ENCODE assay signal across 17 cellular contexts in genomic region chr12:28802706-28803438, GRCh38.
A peak's percentile ranks its signal among the peaks of the same experiment; 100 is the strongest.
DNase-seq lines count a peak whose midpoint lies in the region; ATAC-seq and TF ChIP-seq lines count a peak whose summit lies in the region.
"Had no signal": no experiment of that assay in that cellular context is flagged by ENCODE, and none has a peak within 500 bp of the region (broad histone marks: within the 10 kb centered on the region; RNA-seq: fewer than 3 reads in every experiment).

No MANE protein-coding gene starts in this region.

- H3K36me3 Mint-ChIP-seq in immature natural killer cell: peaks cover 0 to 3% (median 0%) of the 10 kb centered on the region in 3 donors
- H3K36me3 Mint-ChIP-seq: CD8-positive, alpha-beta memory T cell had no signal

- intact Hi-C loops in psoas muscle (cut with DNase I): no loop called here

- H3K4me3 Mint-ChIP-seq in immature natural killer cell: no peak overlapping the region
- H3K4me3 Mint-ChIP-seq: CD8-positive, alpha-beta memory T cell had no signal

- H3K9me3 ChIP-seq in gastroesophageal sphincter: no peaks in the 10 kb centered on the region
- no peaks in the 10 kb centered on the region for H3K9me3 ChIP-seq in psoas muscle

- no peak for TF ChIP-seq EP300 in gastroesophageal sphincter (IDR thresholded peaks at IDR 0.05)

- 63 to 67% methylated on average over 4 to 5 of the region's 5 CpGs for WGBS in gastroesophageal sphincter (ENCODE audit: low coverage in 1 of 2), 2 donors
- WGBS in psoas muscle, 3 donors: 30 to 52% (median 36%) methylated on average over 5 of the region's 5 CpGs

- H3K27ac ChIP-seq in gastroesophageal sphincter (peak overlapping the region in 2 of 4 donors; percentile 24 to 50), psoas muscle (no peak overlapping the region)
- H3K27ac ChIP-seq: PC-9 had no signal

- H3K27me3 ChIP-seq in gastroesophageal sphincter (no peaks in the 10 kb centered on the region), psoas muscle (ENCODE audit: insufficient read depth in 3 of 3, low read length in 2 of 3) (no peaks in the 10 kb centered on the region)

- peaks cover 0 to 2% (median 2%) of the 10 kb centered on the region in 3 donors for H3K27me3 Mint-ChIP-seq in immature natural killer cell (ENCODE audit: low read depth in 3 of 3)

- H3K4me1 Mint-ChIP-seq in immature natural killer cell: no peaks in the 10 kb centered on the region
- H3K4me1 Mint-ChIP-seq: CD8-positive, alpha-beta memory T cell had no signal

- no peak for TF ChIP-seq POLR2A in gastroesophageal sphincter (IDR thresholded peaks at IDR 0.05)

- no peak overlapping the region for H3K27ac Mint-ChIP-seq in immature natural killer cell
- H3K27ac Mint-ChIP-seq: CD8-positive, alpha-beta memory T cell had no signal

- H3K4me3 ChIP-seq in choroid plexus epithelial cell (ENCODE audit: low read depth, low read length): no peak overlapping the region
- no peak overlapping the region for H3K4me3 ChIP-seq in gastroesophageal sphincter
- no peak overlapping the region for H3K4me3 ChIP-seq in psoas muscle
- H3K4me3 ChIP-seq: K562, PC-9 had no signal

- TF ChIP-seq CTCF in choroid plexus epithelial cell (conservative IDR thresholded peaks at IDR 0.05; ENCODE audit: low read depth, low read length): no peak
- no peak for TF ChIP-seq CTCF in gastroesophageal sphincter (IDR thresholded peaks at IDR 0.05)
- no peak for TF ChIP-seq CTCF in psoas muscle (IDR thresholded peaks at IDR 0.05)

- H3K36me3 ChIP-seq in gastroesophageal sphincter (no peaks in the 10 kb centered on the region), psoas muscle (ENCODE audit: insufficient read depth in 1 of 2, low read depth in 1 of 2) (no peaks in the 10 kb centered on the region)

- DNase-seq in AG20443 (ENCODE audit: low spot score) (peak; percentile 15), choroid plexus epithelial cell (ENCODE audit: low read depth) (peak; percentile 4), psoas muscle (peak; percentile 41 to 81), HuH-7 (ENCODE audit: low spot score) (no peak), immature natural killer cell (no peak), NCI-H1092 treated with DMSO at 0.1 percent for 48 hours (lab: John Stamatoyannopoulos, UW) (no peak)
- DNase-seq: C1 segment of cervical spinal cord; CD8-positive, alpha-beta memory T cell; DMS53; NCI-H1417; NCI-H187; NCI-H2107; NCI-H526; PC-9 had no signal

- H3K4me1 ChIP-seq in gastroesophageal sphincter: no peaks in the 10 kb centered on the region
- H3K4me1 ChIP-seq in psoas muscle: no peaks in the 10 kb centered on the region

- ATAC-seq in gastroesophageal sphincter (peak; percentile 90), psoas muscle (peak in 2 of 4 donors; percentile 43 to 74), GM18511 (IDR thresholded peaks at IDR 0.05; ENCODE audit: unreplicated experiment) (no peak)
- ATAC-seq: K562 had no signal

- H3K9me3 Mint-ChIP-seq in immature natural killer cell: peaks cover 0 to 5% (median 0%) of the 10 kb centered on the region in 6 donors
- H3K9me3 Mint-ChIP-seq: CD8-positive, alpha-beta memory T cell had no signal

Comparison
In these comparisons a context has a peak if more than half of its experiments do, and no peak if none do; other contexts are left out.
1. DNase-seq: peak in AG20443 (single experiment), choroid plexus epithelial cell (single experiment) and psoas muscle (2 of 2); none in HuH-7 (single experiment), immature natural killer cell (0 of 3) and NCI-H1092 treated with DMSO at 0.1 percent for 48 hours (single experiment).